In the genomic region with DNA sequence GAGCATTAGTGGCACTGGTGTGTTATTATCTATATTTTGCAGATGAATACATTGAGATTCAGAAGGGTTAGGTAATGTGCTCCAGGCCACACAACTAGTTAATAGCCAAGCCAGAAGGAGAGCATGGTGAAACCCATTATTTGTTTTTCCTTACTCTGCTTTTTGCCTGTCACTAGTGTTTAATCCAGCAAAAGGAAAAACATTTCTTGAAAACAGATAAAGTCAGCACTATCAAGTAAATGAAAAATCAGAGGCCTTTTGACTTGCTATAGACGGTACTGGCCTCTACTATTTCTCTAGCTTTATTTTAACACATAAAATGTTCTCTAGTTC, we compare ENCODE assay signal across 21 cellular contexts. TPM values are rescaled to one million over a fixed set of nuclear protein-coding genes. Genes with fewer than 3 reads are reported as not detected.
DNase-seq lines count a peak whose midpoint lies in the region; ATAC-seq and TF ChIP-seq lines count a peak whose summit lies in the region.
"Had no signal": no experiment of that assay in that cellular context is flagged by ENCODE, and none has a peak within 500 bp of the region (broad histone marks: within the 10 kb centered on the region; RNA-seq: fewer than 3 reads in every experiment).

No MANE protein-coding gene starts in this region.

- peak overlapping the region; percentile 79 for H3K27ac Mint-ChIP-seq in central memory CD8-positive, alpha-beta T cell (ENCODE audit: low read depth)
- peak overlapping the region; percentile 43 to 98 (median 88) for H3K27ac Mint-ChIP-seq in naive thymus-derived CD4-positive, alpha-beta T cell
- H3K27ac Mint-ChIP-seq: B cell had no signal

- ATAC-seq in central memory CD8-positive, alpha-beta T cell (replicated peaks; ENCODE audit: extremely low read depth, poor library complexity, severe bottlenecking): no peak
- ATAC-seq in naive thymus-derived CD4-positive, alpha-beta T cell: no peak

- H3K27me3 ChIP-seq in Loucy (ENCODE audit: insufficient read depth, low read length, poor library complexity, severe bottlenecking): no peaks in the 10 kb centered on the region
- no peaks in the 10 kb centered on the region for H3K27me3 ChIP-seq in naive thymus-derived CD4-positive, alpha-beta T cell (ENCODE audit: control insufficient read depth in 2 of 2, insufficient read depth in 2 of 2, low read length in 2 of 2)

- peaks cover 10% of the 10 kb centered on the region for H3K4me1 ChIP-seq in Loucy (ENCODE audit: insufficient read depth, low read length, poor library complexity, severe bottlenecking)
- H3K4me1 ChIP-seq in naive thymus-derived CD4-positive, alpha-beta T cell (ENCODE audit: control insufficient read depth in 2 of 2, insufficient read depth in 2 of 2, low read length in 2 of 2): peaks cover 20 to 31% of the 10 kb centered on the region in 2 donors

- H3K36me3 ChIP-seq in Loucy (ENCODE audit: insufficient read depth, low read length): no peaks in the 10 kb centered on the region
- H3K36me3 ChIP-seq in naive thymus-derived CD4-positive, alpha-beta T cell (ENCODE audit: control insufficient read depth in 2 of 3, insufficient read depth in 3 of 3, low read length in 3 of 3): peaks cover 0 to 21% (median 5%) of the 10 kb centered on the region in 3 experiments

- peaks cover 34% of the 10 kb centered on the region for H3K36me3 Mint-ChIP-seq in central memory CD8-positive, alpha-beta T cell (ENCODE audit: insufficient read depth)
- H3K36me3 Mint-ChIP-seq in naive thymus-derived CD4-positive, alpha-beta T cell: peaks cover 0 to 29% (median 21%) of the 10 kb centered on the region in 5 donors

- H4K20me1 ChIP-seq in Loucy (ENCODE audit: insufficient read depth, low read length, poor library complexity, severe bottlenecking): no peaks in the 10 kb centered on the region

- no peaks in the 10 kb centered on the region for H3F3A ChIP-seq in Loucy (ENCODE audit: low read depth)

- H3K79me2 ChIP-seq in Loucy (ENCODE audit: insufficient read depth, low read length): no peaks in the 10 kb centered on the region
- H3K79me2 ChIP-seq: parathyroid adenoma had no signal

- no peaks in the 10 kb centered on the region for H3K27me3 Mint-ChIP-seq in central memory CD8-positive, alpha-beta T cell
- no peaks in the 10 kb centered on the region for H3K27me3 Mint-ChIP-seq in naive thymus-derived CD4-positive, alpha-beta T cell
- H3K27me3 Mint-ChIP-seq: B cell had no signal

- H3K27ac ChIP-seq in naive thymus-derived CD4-positive, alpha-beta T cell (ENCODE audit: low read depth, low read length): peak overlapping the region; percentile 60
- H3K27ac ChIP-seq: 22Rv1, parathyroid adenoma had no signal

- intact Hi-C loops in naive thymus-derived CD4-positive, alpha-beta T cell (cut with micrococcal nuclease): no loop called here

- no peaks in the 10 kb centered on the region for H3K9me3 Mint-ChIP-seq in central memory CD8-positive, alpha-beta T cell
- no peaks in the 10 kb centered on the region for H3K9me3 Mint-ChIP-seq in naive thymus-derived CD4-positive, alpha-beta T cell

- H3K4me2 ChIP-seq in Loucy (ENCODE audit: low read depth, low read length, poor library complexity, severe bottlenecking): peak overlapping the region; percentile 10
- H3K4me2 ChIP-seq: smooth muscle cell had no signal

- CTCF ChIA-PET in naive thymus-derived CD4-positive, alpha-beta T cell (lab: Charles Lee): interaction anchor here (0.6 to 9.6 kb wide), 5 partner anchors 49 to 94 kb away, joined by 3 to 180 read pairs (median 4); no protein-coding TSS in a partner anchor

- H2AFZ ChIP-seq in Loucy (ENCODE audit: low read length): no peak overlapping the region
- H2AFZ ChIP-seq: parathyroid adenoma had no signal

- no peaks in the 10 kb centered on the region for H3K9me3 ChIP-seq in Loucy (ENCODE audit: insufficient read depth, low read depth, low read length)
- H3K9me3 ChIP-seq in naive thymus-derived CD4-positive, alpha-beta T cell (ENCODE audit: control insufficient read depth in 2 of 3, low read length in 3 of 3): no peaks in the 10 kb centered on the region

- H3K4me1 Mint-ChIP-seq in central memory CD8-positive, alpha-beta T cell: peaks cover 47% of the 10 kb centered on the region
- H3K4me1 Mint-ChIP-seq in naive thymus-derived CD4-positive, alpha-beta T cell: peaks cover 25 to 72% (median 47%) of the 10 kb centered on the region in 7 donors

- no peak overlapping the region for H3K9ac ChIP-seq in Loucy (ENCODE audit: low read depth, low read length, poor library complexity, severe bottlenecking)
- H3K9ac ChIP-seq: parathyroid adenoma had no signal

- POLR2A ChIA-PET in naive thymus-derived CD4-positive, alpha-beta T cell (lab: Charles Lee): interaction anchor here (1.2 to 10.5 kb wide), 4 partner anchors 56 to 94 kb away, joined by 3 to 176 read pairs (median 4); no protein-coding TSS in a partner anchor

- no peaks in the 10 kb centered on the region for H3K9me2 ChIP-seq in Loucy (replicated peaks; ENCODE audit: low read depth, low read length)

- TF ChIP-seq CTCF in Loucy (conservative IDR thresholded peaks at IDR 0.05; ENCODE audit: low read length): no peak

- H3K4me3 ChIP-seq in Loucy (ENCODE audit: low read length, poor library complexity, severe bottlenecking): no peak overlapping the region
- H3K4me3 ChIP-seq in naive thymus-derived CD4-positive, alpha-beta T cell (ENCODE audit: low read length): no peak overlapping the region
- H3K4me3 ChIP-seq: lung, smooth muscle cell had no signal

- peak overlapping the region; percentile 35 for H3K4me3 Mint-ChIP-seq in central memory CD8-positive, alpha-beta T cell
- H3K4me3 Mint-ChIP-seq in naive thymus-derived CD4-positive, alpha-beta T cell: peak overlapping the region in 9 of 10 donors; percentile 35 to 78 (median 64)
- H3K4me3 Mint-ChIP-seq: B cell had no signal

- DNase-seq in NCI-H2227 treated with DMSO at 0.1 percent for 48 hours (lab: John Stamatoyannopoulos, UW) (peak; percentile 82), NCI-H2227 (lab: John Stamatoyannopoulos, UW; ENCODE audit: unreplicated experiment) (no peak), RKO (ENCODE audit: low spot score) (no peak), MV-4-11 (lab: John Stamatoyannopoulos, UW) (no peak)
- DNase-seq in central memory CD8-positive, alpha-beta T cell (ENCODE audit: low spot score in 2 of 2): no peak
- no peak for DNase-seq in naive thymus-derived CD4-positive, alpha-beta T cell
- DNase-seq in activated CD4-positive, CD25-positive, alpha-beta regulatory T cell treated with anti-CD3 and anti-CD28 coated beads, Interleukin-2, amount 50 U/mL, for 72 hours: no peak
- DNase-seq: activated CD4-positive, CD25-positive, alpha-beta regulatory T cell; caudate nucleus; effector CD8-positive, alpha-beta T cell; Kasumi-1; NCI-H2107; NCI-H526; stimulated activated CD4-positive, alpha-beta T cell treated with anti-CD3 and anti-CD28 coated beads, Interleukin-4, amount 100 ng/mL, for 4 hours; T-helper 2 cell had no signal

RNA-seq across cellular contexts. Expression of a gene that starts 4.8 kb away (rescaled TPM):
- 100 to 1,000 TPM in 2 of 5 experiments, 10 to 100 TPM in 3; 53.1 to 108 (median 99.6) TPM for total RNA-seq in naive thymus-derived CD4-positive, alpha-beta T cell
- polyA plus RNA-seq in naive thymus-derived CD4-positive, alpha-beta T cell: 100 to 1,000 TPM; 117 to 148 TPM

RNA-seq across cellular contexts. Expression of a gene that starts 15.5 kb away (rescaled TPM):
- 10 to 100 TPM; 35.8 to 54.4 (median 40.5) TPM for total RNA-seq in naive thymus-derived CD4-positive, alpha-beta T cell
- polyA plus RNA-seq in naive thymus-derived CD4-positive, alpha-beta T cell: 10 to 100 TPM; 30.4 to 37.1 TPM
